ENCODE assay signal across 8 cellular contexts in the genomic region with DNA sequence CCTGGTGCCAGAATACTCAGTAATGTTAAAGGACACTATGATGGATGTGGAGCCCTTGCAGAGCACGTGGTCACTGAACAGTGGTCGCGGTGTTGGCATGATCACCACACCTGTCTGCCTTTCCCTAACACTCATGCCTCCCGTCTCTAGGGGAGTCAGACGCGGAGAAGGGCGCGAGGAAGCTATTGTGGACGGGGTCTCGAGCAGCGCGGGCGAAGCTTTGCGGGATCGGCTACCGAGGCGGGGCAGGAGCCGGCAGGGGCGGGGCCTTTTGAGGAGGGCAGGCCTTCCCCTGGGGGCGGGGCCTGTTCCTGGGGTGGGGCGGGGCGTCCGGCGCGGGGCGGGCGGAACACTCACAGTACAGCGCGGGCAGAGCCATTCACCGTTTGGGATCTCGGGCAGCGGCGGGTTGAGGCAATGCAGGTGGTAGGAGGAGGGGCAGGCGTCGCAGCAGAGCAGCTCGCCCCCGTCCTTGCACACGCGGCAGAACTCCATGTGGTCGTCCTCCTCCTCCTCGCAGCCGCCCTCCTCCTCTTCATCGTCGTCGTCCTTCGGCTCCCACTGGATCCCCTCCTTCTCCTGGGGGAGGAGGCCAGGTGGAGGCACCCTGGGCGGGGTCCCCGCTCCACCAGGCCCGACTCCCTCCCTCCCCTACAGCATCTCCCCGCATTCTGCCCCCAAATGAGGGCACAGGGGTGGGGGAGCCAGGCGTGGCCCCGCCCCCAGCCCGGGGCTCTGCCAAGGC.
DNase-seq lines count a peak whose midpoint lies in the region; ATAC-seq and FAIRE-seq lines count a peak whose summit lies in the region.

No MANE protein-coding gene starts in this region.

- ATAC-seq in GM19452 (IDR thresholded peaks at IDR 0.05; ENCODE audit: unreplicated experiment) (no peak), GM19035 (IDR thresholded peaks at IDR 0.05; ENCODE audit: unreplicated experiment) (no peak)

- H3K4me3 ChIP-seq in iPS-11a (ENCODE audit: low read depth, low read length), result peak overlapping the region; percentile 17

- peak; percentile 52 for DNase-seq in GM19239 (ENCODE audit: insufficient read length, low spot score)
- peak; percentile 65 for DNase-seq in RPMI8226
- peak; percentile 72 for DNase-seq in activated naive CD4-positive, alpha-beta T cell treated with anti-CD3 and anti-CD28 coated beads, Interleukin-2, amount 50 U/mL, for 16 hours
- peak; percentile 66 to 75 for DNase-seq in stimulated activated CD4-positive, alpha-beta T cell treated with anti-CD3 and anti-CD28 coated beads, Interleukin-2, amount 100 ng/mL, for 48 hours
- DNase-seq in inferior parietal cortex (ENCODE audit: extremely low spot score), result no peak

- no peak for FAIRE-seq in GM19239 (lab: Jason Lieb, UNC)
